8 cellular contexts compared by ENCODE assay signal in the genomic region with DNA sequence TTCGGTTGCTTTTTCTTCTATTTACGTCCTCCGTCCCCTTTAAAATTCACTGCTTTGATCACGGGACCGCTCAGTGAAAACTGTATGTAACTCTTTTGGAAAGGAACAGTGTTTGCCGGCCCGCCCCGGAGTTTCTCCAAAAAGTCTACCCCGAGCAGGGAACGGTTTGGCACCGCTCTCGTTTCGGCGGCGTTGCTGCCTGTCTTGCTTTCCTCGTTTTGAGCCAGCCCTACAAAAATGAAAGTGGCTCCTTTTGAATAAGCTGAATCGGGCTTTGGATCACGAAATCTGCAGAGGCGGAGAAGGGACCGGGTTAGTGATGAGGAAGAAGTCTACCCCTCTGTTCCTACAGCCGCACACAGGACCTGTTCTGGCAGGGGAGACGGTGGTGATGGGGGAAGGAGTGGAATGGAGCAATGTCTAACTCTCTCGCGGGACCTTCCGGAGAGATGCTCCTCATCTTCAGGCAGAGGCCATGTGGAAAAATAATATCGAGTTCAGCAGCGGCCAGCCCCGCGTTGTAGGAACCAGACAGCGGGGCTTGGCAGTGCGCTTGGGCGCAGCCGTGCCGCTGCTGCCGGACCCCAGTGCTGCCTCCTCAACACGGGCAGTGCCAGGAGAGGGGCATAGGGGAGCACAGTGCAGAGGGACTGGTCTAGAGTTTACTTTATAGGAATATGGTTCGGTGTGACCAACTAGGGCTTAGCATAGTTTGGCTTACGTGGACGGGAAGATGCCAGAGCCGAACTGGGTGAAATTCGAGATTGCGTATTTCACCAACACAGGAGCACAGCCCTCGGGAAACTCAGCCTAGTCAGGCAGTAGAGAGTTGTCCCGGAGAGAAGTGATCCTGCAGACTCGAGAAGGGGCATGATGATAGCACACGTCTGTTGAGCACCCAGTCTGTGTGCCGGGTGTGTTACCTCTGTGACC. TPM values are rescaled to one million over a fixed set of nuclear protein-coding genes. Genes with fewer than 3 reads are reported as not detected.
A peak's percentile ranks its signal among the peaks of the same experiment; 100 is the strongest.
DNase-seq lines count a peak whose midpoint lies in the region; ATAC-seq and TF ChIP-seq lines count a peak whose summit lies in the region.

No MANE protein-coding gene starts in this region.

- H3K27me3 Mint-ChIP-seq in activated CD8-positive, alpha-beta T cell treated with anti-CD3 and anti-CD28 coated beads, Interleukin-2, amount 10 ng/mL, durations not matched to agents 7 days and 5 days (ENCODE audit: low read depth), result peaks cover 77% of the 10 kb centered on the region

- H3K27ac ChIP-seq in osteoblast (ENCODE audit: low read depth, low read length), result peak overlapping the region; percentile 60

- H4K20me1 ChIP-seq in osteoblast (ENCODE audit: insufficient read depth, low read length), result peaks cover 41% of the 10 kb centered on the region

- peaks cover 48% of the 10 kb centered on the region for H3K79me2 ChIP-seq in osteoblast (ENCODE audit: insufficient read depth, low read length)

- DNase-seq in ELR (ENCODE audit: low read depth) (peak; percentile 48), globus pallidus (ENCODE audit: low spot score) (peak; percentile 63), osteoblast (ENCODE audit: insufficient read length, low spot score, missing footprints) (peak; percentile 91), OCI-M2 (lab: John Stamatoyannopoulos, UW; ENCODE audit: unreplicated experiment) (no peak)
- DNase-seq in activated CD8-positive, alpha-beta T cell treated with anti-CD3 and anti-CD28 coated beads, Interleukin-2, amount 10 ng/mL, durations not matched to agents 7 days and 5 days, result no peak

- CTCF ChIA-PET in activated CD8-positive, alpha-beta T cell treated with anti-CD3 and anti-CD28 coated beads, Interleukin-2, amount 10 ng/mL, durations not matched to agents 7 days and 5 days (lab: Charles Lee), result no interaction called here

- H3K9me3 Mint-ChIP-seq in activated CD8-positive, alpha-beta T cell treated with anti-CD3 and anti-CD28 coated beads, Interleukin-2, amount 10 ng/mL, durations not matched to agents 7 days and 5 days (ENCODE audit: insufficient read depth), result no peaks in the 10 kb centered on the region

- H3K4me2 ChIP-seq in osteoblast (ENCODE audit: insufficient read depth, low read length), result peak overlapping the region; percentile 83

- H3K27me3 ChIP-seq in osteoblast (ENCODE audit: insufficient read depth, low read length), result peaks cover 3% of the 10 kb centered on the region

- H3K4me3 Mint-ChIP-seq in activated CD8-positive, alpha-beta T cell treated with anti-CD3 and anti-CD28 coated beads, Interleukin-2, amount 10 ng/mL, durations not matched to agents 7 days and 5 days, result peak overlapping the region; percentile 63

- peak overlapping the region; percentile 85 for H3K4me3 ChIP-seq in osteoblast (ENCODE audit: insufficient read depth, low read length)

- TF ChIP-seq CTCF in osteoblast (IDR thresholded peaks at IDR 0.05; ENCODE audit: extremely low read depth, low read depth, low read length), result no peak

- H3K4me1 ChIP-seq in osteoblast (ENCODE audit: insufficient read depth, low read length), result peaks cover 14% of the 10 kb centered on the region

- H3K4me1 Mint-ChIP-seq in activated CD8-positive, alpha-beta T cell treated with anti-CD3 and anti-CD28 coated beads, Interleukin-2, amount 10 ng/mL, durations not matched to agents 7 days and 5 days (ENCODE audit: low read depth), result peaks cover 8% of the 10 kb centered on the region

- no peaks in the 10 kb centered on the region for H3K36me3 Mint-ChIP-seq in activated CD8-positive, alpha-beta T cell treated with anti-CD3 and anti-CD28 coated beads, Interleukin-2, amount 10 ng/mL, durations not matched to agents 7 days and 5 days (ENCODE audit: low read depth)

- no peak overlapping the region for H3K27ac Mint-ChIP-seq in activated CD8-positive, alpha-beta T cell treated with anti-CD3 and anti-CD28 coated beads, Interleukin-2, amount 10 ng/mL, durations not matched to agents 7 days and 5 days

- ATAC-seq in activated CD8-positive, alpha-beta T cell treated with anti-CD3 and anti-CD28 coated beads, Interleukin-2, amount 10 ng/mL, durations not matched to agents 7 days and 5 days, result no peak
- ATAC-seq in HG03159 (IDR thresholded peaks at IDR 0.05; ENCODE audit: unreplicated experiment), result no peak
- no peak for ATAC-seq in HG03469 (IDR thresholded peaks at IDR 0.05; ENCODE audit: unreplicated experiment)
- ATAC-seq in GM19463 (IDR thresholded peaks at IDR 0.05; ENCODE audit: unreplicated experiment), result no peak

- H2AFZ ChIP-seq in osteoblast (ENCODE audit: low read length), result peak overlapping the region; percentile 88

- POLR2A ChIA-PET in activated CD8-positive, alpha-beta T cell treated with anti-CD3 and anti-CD28 coated beads, Interleukin-2, amount 10 ng/mL, durations not matched to agents 7 days and 5 days (lab: Charles Lee), result no interaction called here

- H3K36me3 ChIP-seq in osteoblast (ENCODE audit: insufficient read depth, low read length), result peaks cover 1% of the 10 kb centered on the region

- no peaks in the 10 kb centered on the region for H3K9me3 ChIP-seq in osteoblast (ENCODE audit: low read depth, low read length)

RNA-seq across cellular contexts. Expression of gene HTRA1, which starts 1.4 kb away (rescaled TPM):
- not detected for total RNA-seq in activated CD8-positive, alpha-beta T cell treated with anti-CD3 and anti-CD28 coated beads, Interleukin-2, amount 10 ng/mL, durations not matched to agents 7 days and 5 days
- 392 and 413 TPM in 2 replicates for total RNA-seq in osteoblast

RNA-seq across cellular contexts. Expression of gene ARMS2, which starts 8.3 kb away (rescaled TPM):
- not detected for total RNA-seq in activated CD8-positive, alpha-beta T cell treated with anti-CD3 and anti-CD28 coated beads, Interleukin-2, amount 10 ng/mL, durations not matched to agents 7 days and 5 days
- not detected in 2 replicates for total RNA-seq in osteoblast

Comparison
In these comparisons a context has a peak if more than half of its experiments do, and no peak if none do; other contexts are left out.
1. DNase-seq: peak in ELR (single experiment), globus pallidus (single experiment) and osteoblast (single experiment); none in activated CD8-positive, alpha-beta T cell treated with anti-CD3 and anti-CD28 coated beads, Interleukin-2, amount 10 ng/mL, durations not matched to agents 7 days and 5 days (single experiment) and OCI-M2 (single experiment).
2. RNA of gene HTRA1, which starts 1.4 kb away (total RNA-seq): 392 to 413 TPM in osteoblast; not detected in activated CD8-positive, alpha-beta T cell treated with anti-CD3 and anti-CD28 coated beads, Interleukin-2, amount 10 ng/mL, durations not matched to agents 7 days and 5 days; every median in the first group is over 100 times any median in the second.